1 cellular context compared by ENCODE assay signal in the genomic region with DNA sequence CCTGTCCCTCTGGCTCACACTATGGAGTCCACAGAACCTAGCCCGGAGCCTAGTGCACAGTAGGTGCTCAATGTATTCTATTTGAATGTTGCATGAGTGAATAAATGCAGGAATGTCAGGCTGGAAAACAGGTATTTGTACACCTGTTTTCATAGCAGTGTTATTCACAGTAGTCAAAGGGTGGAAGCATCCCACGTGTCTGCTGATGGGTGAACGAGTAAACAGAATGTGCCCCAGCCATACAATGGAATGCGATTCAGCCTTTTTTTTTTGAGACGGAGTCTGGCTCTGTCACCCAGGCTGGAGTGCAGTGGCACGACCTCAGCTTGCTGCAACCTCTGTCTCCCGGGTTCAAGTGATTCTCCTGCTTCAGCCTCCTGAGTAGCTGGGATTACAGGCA.
TF ChIP-seq lines count a peak whose summit lies in the region.

No MANE protein-coding gene starts in this region.

TF ChIP-seq in HepG2, 621 proteins besides CTCF, POLR2A, EP300 and RAD21 (continued from another document):
- TF ChIP-seq ZKSCAN1 (IDR thresholded peaks at IDR 0.05; ENCODE audit: low read length), result 0 out of 2 replicates have a peak, but pooled peaks have one; percentile 23
- TF ChIP-seq, protein P1, sequence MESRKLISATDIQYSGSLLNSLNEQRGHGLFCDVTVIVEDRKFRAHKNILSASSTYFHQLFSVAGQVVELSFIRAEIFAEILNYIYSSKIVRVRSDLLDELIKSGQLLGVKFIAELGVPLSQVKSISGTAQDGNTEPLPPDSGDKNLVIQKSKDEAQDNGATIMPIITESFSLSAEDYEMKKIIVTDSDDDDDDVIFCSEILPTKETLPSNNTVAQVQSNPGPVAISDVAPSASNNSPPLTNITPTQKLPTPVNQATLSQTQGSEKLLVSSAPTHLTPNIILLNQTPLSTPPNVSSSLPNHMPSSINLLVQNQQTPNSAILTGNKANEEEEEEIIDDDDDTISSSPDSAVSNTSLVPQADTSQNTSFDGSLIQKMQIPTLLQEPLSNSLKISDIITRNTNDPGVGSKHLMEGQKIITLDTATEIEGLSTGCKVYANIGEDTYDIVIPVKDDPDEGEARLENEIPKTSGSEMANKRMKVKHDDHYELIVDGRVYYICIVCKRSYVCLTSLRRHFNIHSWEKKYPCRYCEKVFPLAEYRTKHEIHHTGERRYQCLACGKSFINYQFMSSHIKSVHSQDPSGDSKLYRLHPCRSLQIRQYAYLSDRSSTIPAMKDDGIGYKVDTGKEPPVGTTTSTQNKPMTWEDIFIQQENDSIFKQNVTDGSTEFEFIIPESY (CRISPR knock-in tag; IDR thresholded peaks at IDR 0.05), result no peak
- no peak for TF ChIP-seq AHR (CRISPR knock-in tag; IDR thresholded peaks at IDR 0.05)
- no peak for TF ChIP-seq HNRNPUL1 (IDR thresholded peaks at IDR 0.05; ENCODE audit: low read depth, low read length)
- no peak for TF ChIP-seq ZFP36L1 (CRISPR knock-in tag; IDR thresholded peaks at IDR 0.05)
- no peak for TF ChIP-seq CHD4 (IDR thresholded peaks at IDR 0.05; ENCODE audit: borderline replicate concordance, low read length)
- TF ChIP-seq CEBPB (IDR thresholded peaks at IDR 0.05; ENCODE audit: borderline replicate concordance, low read depth, low read length), result no peak
- no peak for TF ChIP-seq JDP2 (CRISPR knock-in tag; IDR thresholded peaks at IDR 0.05; ENCODE audit: borderline replicate concordance)
- no peak for TF ChIP-seq ZNF329 (CRISPR knock-in tag; IDR thresholded peaks at IDR 0.05; ENCODE audit: low read depth)
- TF ChIP-seq YEATS4 (CRISPR knock-in tag; IDR thresholded peaks at IDR 0.05; ENCODE audit: borderline replicate concordance), result no peak
- no peak for TF ChIP-seq ONECUT2 (CRISPR knock-in tag; IDR thresholded peaks at IDR 0.05)
- no peak for TF ChIP-seq ZNF317 (CRISPR knock-in tag; IDR thresholded peaks at IDR 0.05)
- peak; percentile 98 for TF ChIP-seq ZNF441 (CRISPR knock-in tag; IDR thresholded peaks at IDR 0.05; ENCODE audit: borderline replicate concordance)
- TF ChIP-seq ZNF713 (CRISPR knock-in tag; IDR thresholded peaks at IDR 0.05), result no peak
- peak; percentile 84 for TF ChIP-seq ZSCAN22 (CRISPR knock-in tag; IDR thresholded peaks at IDR 0.05)
- TF ChIP-seq ZNF160 (CRISPR knock-in tag; IDR thresholded peaks at IDR 0.05), result no peak
- no peak for TF ChIP-seq ZNF44 (CRISPR knock-in tag; IDR thresholded peaks at IDR 0.05)
- TF ChIP-seq ZNF710 (CRISPR knock-in tag; IDR thresholded peaks at IDR 0.05; ENCODE audit: borderline replicate concordance), result no peak
- 0 out of 2 replicates have a peak, but pooled peaks have one; percentile 39 for TF ChIP-seq ZNF3 (CRISPR knock-in tag; IDR thresholded peaks at IDR 0.05)
- no peak for TF ChIP-seq ZFP1 (CRISPR knock-in tag; IDR thresholded peaks at IDR 0.05)
- peak; percentile 62 for TF ChIP-seq MNT (IDR thresholded peaks at IDR 0.05)
- no peak for TF ChIP-seq LRRFIP1 (CRISPR knock-in tag; conservative IDR thresholded peaks at IDR 0.05)
- TF ChIP-seq ZNF275 (CRISPR knock-in tag; IDR thresholded peaks at IDR 0.05; ENCODE audit: borderline replicate concordance), result no peak
- TF ChIP-seq SP2 (CRISPR knock-in tag; IDR thresholded peaks at IDR 0.05), result no peak
- TF ChIP-seq, protein P2, sequence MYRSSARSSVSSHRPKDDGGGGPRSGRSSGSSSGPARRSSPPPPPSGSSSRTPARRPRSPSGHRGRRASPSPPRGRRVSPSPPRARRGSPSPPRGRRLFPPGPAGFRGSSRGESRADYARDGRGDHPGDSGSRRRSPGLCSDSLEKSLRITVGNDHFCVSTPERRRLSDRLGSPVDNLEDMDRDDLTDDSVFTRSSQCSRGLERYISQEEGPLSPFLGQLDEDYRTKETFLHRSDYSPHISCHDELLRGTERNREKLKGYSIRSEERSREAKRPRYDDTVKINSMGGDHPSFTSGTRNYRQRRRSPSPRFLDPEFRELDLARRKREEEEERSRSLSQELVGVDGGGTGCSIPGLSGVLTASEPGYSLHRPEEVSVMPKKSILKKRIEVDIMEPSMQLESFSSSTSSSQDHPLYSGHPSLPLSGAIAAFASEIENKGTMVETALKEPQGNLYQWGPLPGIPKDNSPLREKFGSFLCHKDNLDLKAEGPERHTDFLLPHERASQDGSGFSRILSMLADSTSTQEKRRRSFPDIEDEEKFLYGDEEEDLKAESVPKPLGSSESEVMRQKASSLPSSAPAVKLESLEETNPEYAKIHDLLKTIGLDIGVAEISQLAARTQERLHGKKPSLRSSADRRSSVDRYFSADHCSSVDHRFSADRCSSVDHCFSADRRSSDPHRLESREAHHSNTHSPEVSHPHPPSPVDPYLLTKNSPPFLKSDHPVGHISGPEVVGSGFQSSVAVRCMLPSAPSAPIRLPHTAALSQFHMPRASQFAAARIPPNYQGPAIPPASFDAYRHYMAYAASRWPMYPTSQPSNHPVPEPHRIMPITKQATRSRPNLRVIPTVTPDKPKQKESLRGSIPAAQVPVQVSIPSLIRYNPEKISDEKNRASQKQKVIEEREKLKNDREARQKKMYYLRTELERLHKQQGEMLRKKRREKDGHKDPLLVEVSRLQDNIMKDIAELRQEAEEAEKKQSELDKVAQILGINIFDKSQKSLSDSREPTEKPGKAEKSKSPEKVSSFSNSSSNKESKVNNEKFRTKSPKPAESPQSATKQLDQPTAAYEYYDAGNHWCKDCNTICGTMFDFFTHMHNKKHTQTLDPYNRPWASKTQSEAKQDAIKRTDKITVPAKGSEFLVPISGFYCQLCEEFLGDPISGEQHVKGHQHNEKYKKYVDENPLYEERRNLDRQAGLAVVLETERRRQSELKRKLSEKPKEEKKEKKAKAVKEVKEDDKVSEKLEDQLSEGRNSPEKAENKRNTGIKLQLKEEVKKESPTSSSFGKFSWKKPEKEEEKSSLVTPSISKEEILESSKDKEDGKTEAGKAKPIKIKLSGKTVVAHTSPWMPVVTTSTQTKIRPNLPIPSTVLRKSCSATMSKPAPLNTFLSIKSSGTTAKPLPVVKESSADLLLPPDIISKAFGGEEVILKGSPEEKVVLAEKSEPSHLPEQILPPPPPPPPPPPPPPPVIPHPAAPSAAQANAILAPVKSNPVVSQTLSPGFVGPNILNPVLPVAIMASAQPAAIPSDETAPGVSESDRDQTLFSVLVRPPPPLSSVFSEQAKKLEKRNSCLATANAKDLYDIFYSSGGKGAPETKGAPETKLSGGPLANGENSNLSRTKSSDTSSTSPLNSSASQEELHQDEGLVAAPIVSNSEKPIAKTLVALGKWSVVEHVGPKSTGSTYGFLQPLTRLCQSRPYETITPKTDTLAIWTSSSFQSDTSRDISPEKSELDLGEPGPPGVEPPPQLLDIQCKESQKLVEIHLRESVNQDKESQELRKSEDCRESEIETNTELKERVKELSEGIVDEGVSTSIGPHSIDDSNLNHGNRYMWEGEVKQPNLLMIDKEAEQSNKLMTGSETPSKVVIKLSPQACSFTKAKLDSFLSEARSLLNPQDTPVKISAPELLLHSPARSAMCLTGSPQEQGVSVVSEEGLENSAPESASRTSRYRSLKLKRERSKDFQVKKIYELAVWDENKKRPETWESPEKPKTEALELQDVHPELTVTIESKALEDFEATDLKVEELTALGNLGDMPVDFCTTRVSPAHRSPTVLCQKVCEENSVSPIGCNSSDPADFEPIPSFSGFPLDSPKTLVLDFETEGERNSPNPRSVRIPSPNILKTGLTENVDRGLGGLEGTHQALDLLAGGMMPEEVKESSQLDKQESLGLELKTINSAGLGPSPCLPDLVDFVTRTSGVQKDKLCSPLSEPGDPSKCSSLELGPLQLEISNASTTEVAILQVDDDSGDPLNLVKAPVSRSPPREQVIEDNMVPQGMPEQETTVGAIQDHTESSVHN (CRISPR knock-in tag; IDR thresholded peaks at IDR 0.05), result no peak
- no peak for TF ChIP-seq MAX (IDR thresholded peaks at IDR 0.05)
